17 cellular contexts compared by ENCODE assay signal in genomic region chr2:108589372-108589771, GRCh38. TPM values are rescaled to one million over a fixed set of nuclear protein-coding genes. Genes with fewer than 3 reads are reported as not detected.
A peak's percentile ranks its signal among the peaks of the same experiment; 100 is the strongest.
DNase-seq lines count a peak whose midpoint lies in the region; ATAC-seq and TF ChIP-seq lines count a peak whose summit lies in the region.
"Had no signal": no experiment of that assay in that cellular context is flagged by ENCODE, and none has a peak within 500 bp of the region (broad histone marks: within the 10 kb centered on the region; RNA-seq: fewer than 3 reads in every experiment).

No MANE protein-coding gene starts in this region.

- H3K27me3 ChIP-seq in gastroesophageal sphincter: no peaks in the 10 kb centered on the region
- no peaks in the 10 kb centered on the region for H3K27me3 ChIP-seq in sigmoid colon
- H3K27me3 ChIP-seq in colonic mucosa: no peaks in the 10 kb centered on the region
- H3K27me3 ChIP-seq: cardiac muscle cell had no signal

- no peak for DNase-seq in CD14-positive monocyte (ENCODE audit: low spot score)
- no peak for DNase-seq in T-helper 17 cell
- no peak for DNase-seq in sigmoid colon
- no peak for DNase-seq in activated CD4-positive, alpha-beta T cell treated with anti-CD3 and anti-CD28 coated beads for 4 hours
- DNase-seq in AML-193 (lab: John Stamatoyannopoulos, UW): no peak
- DNase-seq in colonic mucosa: no peak
- DNase-seq: activated naive CD4-positive, alpha-beta T cell treated with anti-CD3 and anti-CD28 coated beads for 36 hours; DMS153; foreskin melanocyte; mucosa of descending colon; NCI-H1694 treated with DMSO at 0.1 percent for 48 hours; NCI-H510A; trophoblast cell had no signal

- TF ChIP-seq EP300 in gastroesophageal sphincter (IDR thresholded peaks at IDR 0.05) (no peak), sigmoid colon (IDR thresholded peaks at IDR 0.05) (no peak)

- H3K9me3 ChIP-seq in T-helper 17 cell (ENCODE audit: control insufficient read depth, low read length, poor library complexity, severe bottlenecking) (no peaks in the 10 kb centered on the region), gastroesophageal sphincter (no peaks in the 10 kb centered on the region), sigmoid colon (no peaks in the 10 kb centered on the region), colonic mucosa (no peaks in the 10 kb centered on the region)
- H3K9me3 ChIP-seq: mucosa of descending colon had no signal

- no peak overlapping the region for H3K9ac ChIP-seq in colonic mucosa (ENCODE audit: low read depth in 2 of 2, low read length in 2 of 2)

- H3K27ac ChIP-seq in gastroesophageal sphincter (peak overlapping the region in 3 of 4 donors; percentile 34 to 80 (median 72)), sigmoid colon (peak overlapping the region; percentile 70 to 84 (median 77)), colonic mucosa (no peak overlapping the region)
- H3K27ac ChIP-seq: cardiac muscle cell, SK-N-MC had no signal

- ATAC-seq in T-helper 17 cell (no peak), gastroesophageal sphincter (no peak), GM21447 (IDR thresholded peaks at IDR 0.05; ENCODE audit: unreplicated experiment) (no peak)
- ATAC-seq: mucosa of descending colon had no signal

- intact Hi-C loops in CD14-positive monocyte (cut with micrococcal nuclease): no loop called here
- intact Hi-C loops in sigmoid colon (cut with DNase I): no loop called here
- intact Hi-C loops in colonic mucosa (cut with DNase I): loop anchor here (5.0 to 10.0 kb wide), 2 partner anchors 48 to 175 kb away; no protein-coding TSS in a partner anchor

- H3K4me3 ChIP-seq in gastroesophageal sphincter: no peak overlapping the region
- H3K4me3 ChIP-seq in sigmoid colon: no peak overlapping the region
- H3K4me3 ChIP-seq in colonic mucosa: no peak overlapping the region
- H3K4me3 ChIP-seq: cardiac muscle cell, mucosa of descending colon, SK-N-MC had no signal

- H3K36me3 Mint-ChIP-seq in CD14-positive monocyte (peaks cover 12 to 27% of the 10 kb centered on the region in 2 donors), T-helper 17 cell (ENCODE audit: low read depth) (peaks cover 2% of the 10 kb centered on the region)

- peak overlapping the region; percentile 89 to 94 for H3K4me3 Mint-ChIP-seq in CD14-positive monocyte
- H3K4me3 Mint-ChIP-seq in T-helper 17 cell: peak overlapping the region; percentile 43
- H3K4me3 Mint-ChIP-seq: activated naive CD4-positive, alpha-beta T cell treated with anti-CD3 and anti-CD28 coated beads for 36 hours had no signal

- no peaks in the 10 kb centered on the region for H3K9me3 Mint-ChIP-seq in CD14-positive monocyte
- H3K9me3 Mint-ChIP-seq: activated naive CD4-positive, alpha-beta T cell treated with anti-CD3 and anti-CD28 coated beads for 36 hours had no signal

- H3K27ac Mint-ChIP-seq in CD14-positive monocyte (peak overlapping the region; percentile 99 to 100 (median 100)), T-helper 17 cell (peak overlapping the region; percentile 74)
- H3K27ac Mint-ChIP-seq: activated naive CD4-positive, alpha-beta T cell treated with anti-CD3 and anti-CD28 coated beads for 36 hours had no signal

- no peak for TF ChIP-seq POLR2A in gastroesophageal sphincter (IDR thresholded peaks at IDR 0.05)
- no peak for TF ChIP-seq POLR2A in sigmoid colon (IDR thresholded peaks at IDR 0.05)

- H3K4me1 Mint-ChIP-seq in CD14-positive monocyte: peaks cover 88% of the 10 kb centered on the region
- peaks cover 35% of the 10 kb centered on the region for H3K4me1 Mint-ChIP-seq in T-helper 17 cell

- peaks cover 0 to 6% (median 0%) of the 10 kb centered on the region in 3 donors for H3K27me3 Mint-ChIP-seq in CD14-positive monocyte (ENCODE audit: low read depth in 3 of 3)
- no peaks in the 10 kb centered on the region for H3K27me3 Mint-ChIP-seq in T-helper 17 cell

- H3K36me3 ChIP-seq in gastroesophageal sphincter: no peaks in the 10 kb centered on the region
- no peaks in the 10 kb centered on the region for H3K36me3 ChIP-seq in sigmoid colon
- H3K36me3 ChIP-seq in colonic mucosa: no peaks in the 10 kb centered on the region
- H3K36me3 ChIP-seq: cardiac muscle cell had no signal

- no peak for TF ChIP-seq CTCF in CD14-positive monocyte (IDR thresholded peaks at IDR 0.05)
- TF ChIP-seq CTCF in gastroesophageal sphincter (IDR thresholded peaks at IDR 0.05): no peak
- no peak for TF ChIP-seq CTCF in sigmoid colon (IDR thresholded peaks at IDR 0.05)
- TF ChIP-seq CTCF in colonic mucosa (IDR thresholded peaks at IDR 0.05): no peak

- H3K4me1 ChIP-seq in gastroesophageal sphincter: peaks cover 38 to 90% (median 49%) of the 10 kb centered on the region in 3 donors
- H3K4me1 ChIP-seq in sigmoid colon: peaks cover 0 to 95% (median 79%) of the 10 kb centered on the region in 4 donors
- H3K4me1 ChIP-seq in colonic mucosa: peaks cover 11% of the 10 kb centered on the region

RNA-seq across cellular contexts. Expression of gene LIMS1, which starts 55.1 kb away (rescaled TPM):
- polyA plus RNA-seq in CD14-positive monocyte (100 to 1,000 TPM; 124 to 130 TPM), sigmoid colon (10 to 100 TPM; 16.2 to 22.5 (median 17.3) TPM)
- total RNA-seq in T-helper 17 cell (100 to 1,000 TPM; 141 to 233 TPM), gastroesophageal sphincter (100 to 1,000 TPM in 3 of 4 donors, 10 to 100 TPM in 1; 79.6 to 119 (median 116) TPM), sigmoid colon (100 to 1,000 TPM in 1 of 4 donors, 10 to 100 TPM in 3; 65.3 to 185 (median 82.1) TPM), colonic mucosa (10 to 100 TPM; 34.1 to 50.3 TPM)
